Comparison of ENCODE assay signal across 20 cellular contexts in genomic region chr2:506866-507265, GRCh38.
DNase-seq lines count a peak whose midpoint lies in the region; TF ChIP-seq lines count a peak whose summit lies in the region.
"Had no signal": no experiment of that assay in that cellular context is flagged by ENCODE, and none has a peak within 500 bp of the region (broad histone marks: within the 10 kb centered on the region; RNA-seq: fewer than 3 reads in every experiment).

No MANE protein-coding gene starts in this region.

- no peaks in the 10 kb centered on the region for H3K27me3 ChIP-seq in endodermal cell (ENCODE audit: control insufficient read depth, insufficient read depth, low read length, poor library complexity, severe bottlenecking)
- H3K27me3 ChIP-seq: BLaER1 treated with 17β-estradiol and CSF1 and Interleukin-3, amounts not matched to agents 10 nM and 100 nM had no signal

- H3K4me1 Mint-ChIP-seq in endodermal cell (peaks cover 17% of the 10 kb centered on the region), nephron (peaks cover 17% of the 10 kb centered on the region), osteocyte (ENCODE audit: unreplicated experiment) (peaks cover 19% of the 10 kb centered on the region)
- H3K4me1 Mint-ChIP-seq: B cell had no signal

- 94 to 95% methylated on average over 5 of the region's 5 CpGs for WGBS in endodermal cell (ENCODE audit: insufficient coverage in 1 of 2, insufficient read length in 1 of 2), 2 experiments

- H3K36me3 Mint-ChIP-seq in endodermal cell (ENCODE audit: low read depth) (no peaks in the 10 kb centered on the region), nephron (ENCODE audit: low read depth) (no peaks in the 10 kb centered on the region), osteocyte (ENCODE audit: unreplicated experiment) (no peaks in the 10 kb centered on the region)
- H3K36me3 Mint-ChIP-seq: CD8-positive, alpha-beta T cell had no signal

- H3K27ac Mint-ChIP-seq in endodermal cell (no peak overlapping the region), nephron (peak overlapping the region in 2 of 3 experiments; percentile 76 to 95), osteocyte (ENCODE audit: unreplicated experiment) (no peak overlapping the region)
- H3K27ac Mint-ChIP-seq: B cell; CD4-positive, alpha-beta T cell; CD8-positive, alpha-beta T cell had no signal

- H3K27ac ChIP-seq in coronary artery (no peak overlapping the region), endodermal cell (ENCODE audit: low read depth, low read length) (no peak overlapping the region)
- H3K27ac ChIP-seq: 22Rv1; A549; BLaER1 treated with 17β-estradiol and CSF1 and Interleukin-3, amounts not matched to agents 10 nM and 100 nM; C4-2B had no signal

- H3K27me3 Mint-ChIP-seq in endodermal cell (ENCODE audit: insufficient read depth) (peaks cover 2% of the 10 kb centered on the region), nephron (ENCODE audit: low read depth) (no peaks in the 10 kb centered on the region), osteocyte (ENCODE audit: unreplicated experiment) (peaks cover 20% of the 10 kb centered on the region)

- TF ChIP-seq CTCF in coronary artery (IDR thresholded peaks at IDR 0.05) (no peak), endodermal cell (conservative IDR thresholded peaks at IDR 0.05) (no peak), nephron (IDR thresholded peaks at IDR 0.05; ENCODE audit: unreplicated experiment in 3 of 3) (no peak), osteocyte (IDR thresholded peaks at IDR 0.05) (no peak)

- H3K9ac ChIP-seq in endodermal cell (ENCODE audit: extremely low read depth, low read length, poor library complexity, severe bottlenecking): no peak overlapping the region
- H3K9ac ChIP-seq: BLaER1 treated with 17β-estradiol and CSF1 and Interleukin-3, amounts not matched to agents 10 nM and 100 nM had no signal

- H3K9me3 ChIP-seq in endodermal cell (ENCODE audit: control insufficient read depth, low read length): no peaks in the 10 kb centered on the region
- H3K9me3 ChIP-seq: A549, Caco-2 had no signal

- H3K4me3 ChIP-seq in coronary artery (no peak overlapping the region), endodermal cell (ENCODE audit: low read length) (no peak overlapping the region)
- H3K4me3 ChIP-seq: A549; BLaER1 treated with 17β-estradiol and CSF1 and Interleukin-3, amounts not matched to agents 10 nM and 100 nM had no signal

- H3K4me3 Mint-ChIP-seq in endodermal cell (no peak overlapping the region), nephron (no peak overlapping the region), osteocyte (ENCODE audit: unreplicated experiment) (no peak overlapping the region)
- H3K4me3 Mint-ChIP-seq: B cell; CD4-positive, alpha-beta T cell; CD8-positive, alpha-beta T cell had no signal

- DNase-seq in coronary artery (ENCODE audit: low spot score) (peak; percentile 52), endodermal cell (peak; percentile 24), osteocyte (ENCODE audit: extremely low spot score, unreplicated experiment) (peak; percentile 63), HK-2 (ENCODE audit: unreplicated experiment) (no peak), posterior cingulate gyrus (no peak), NCI-H2171 treated with DMSO at 0.1 percent for 48 hours (lab: John Stamatoyannopoulos, UW) (no peak)
- no peak for DNase-seq in stimulated activated CD4-positive, alpha-beta T cell treated with anti-CD3 and anti-CD28 coated beads, Interleukin-15, amount 100 ng/mL, for 24 hours
- DNase-seq: AML-193; Caco-2; Calu3; CD4-positive, alpha-beta T cell; CD8-positive, alpha-beta T cell; DMS79 treated with DMSO at 0.1 percent for 48 hours; GF-D8 had no signal

- intact Hi-C loops in posterior cingulate gyrus (cut with DNase I): no loop called here

- no peaks in the 10 kb centered on the region for H3K36me3 ChIP-seq in endodermal cell (ENCODE audit: control insufficient read depth, insufficient read depth, low read length)
- H3K36me3 ChIP-seq: BLaER1 treated with 17β-estradiol and CSF1 and Interleukin-3, amounts not matched to agents 10 nM and 100 nM had no signal

- no peaks in the 10 kb centered on the region for H3K4me1 ChIP-seq in endodermal cell (ENCODE audit: control insufficient read depth, insufficient read depth, low read length)
- H3K4me1 ChIP-seq: A549; BLaER1 treated with 17β-estradiol and CSF1 and Interleukin-3, amounts not matched to agents 10 nM and 100 nM; Caco-2 had no signal

- peaks cover 7% of the 10 kb centered on the region for H3K9me3 Mint-ChIP-seq in endodermal cell
- peaks cover 4% of the 10 kb centered on the region for H3K9me3 Mint-ChIP-seq in nephron
- peaks cover 4% of the 10 kb centered on the region for H3K9me3 Mint-ChIP-seq in osteocyte (ENCODE audit: unreplicated experiment)
- H3K9me3 Mint-ChIP-seq: CD4-positive, alpha-beta T cell; CD8-positive, alpha-beta T cell had no signal

Comparison
In these comparisons a context has a peak if more than half of its experiments do, and no peak if none do; other contexts are left out.
1. DNase-seq: peak in coronary artery (single experiment), endodermal cell (single experiment) and osteocyte (single experiment); none in stimulated activated CD4-positive, alpha-beta T cell treated with anti-CD3 and anti-CD28 coated beads, Interleukin-15, amount 100 ng/mL, for 24 hours (single experiment), HK-2 (single experiment), posterior cingulate gyrus (0 of 10) and NCI-H2171 treated with DMSO at 0.1 percent for 48 hours (single experiment).
2. H3K27ac Mint-ChIP-seq: peak in nephron (2 of 3); none in endodermal cell (single experiment) and osteocyte (single experiment).